10 cellular contexts compared by ENCODE assay signal in genomic region chrX:1261771-1262170, GRCh38. TPM values are rescaled to one million over a fixed set of nuclear protein-coding genes. Genes with fewer than 3 reads are reported as not detected.
"Had no signal": no experiment of that assay in that cellular context is flagged by ENCODE, and none has a peak within 500 bp of the region (broad histone marks: within the 10 kb centered on the region; RNA-seq: fewer than 3 reads in every experiment).

No MANE protein-coding gene starts in this region.

RNA-seq across cellular contexts. Expression of gene CSF2RA, which starts 6.8 kb away (rescaled TPM):
- total RNA-seq: osteocyte, pulmonary artery endothelial cell had no signal

RNA-seq across cellular contexts. Expression of gene CRLF2, which starts 49.3 kb away (rescaled TPM):
- total RNA-seq: naive thymus-derived CD8-positive, alpha-beta T cell; neural crest cell; osteocyte; prostate gland; pulmonary artery endothelial cell; right atrium auricular region; smooth muscle cell; stomach; thyroid gland; uterus had no signal
- polyA plus RNA-seq: naive thymus-derived CD8-positive, alpha-beta T cell; smooth muscle cell; stomach had no signal
